ENCODE assay signal across 9 cellular contexts in genomic region chr19:45902651-45903625, GRCh38. TPM values are rescaled to one million over a fixed set of nuclear protein-coding genes. Genes with fewer than 3 reads are reported as not detected.
DNase-seq lines count a peak whose midpoint lies in the region; ATAC-seq, FAIRE-seq and TF ChIP-seq lines count a peak whose summit lies in the region.
"Had no signal": no experiment of that assay in that cellular context is flagged by ENCODE, and none has a peak within 500 bp of the region (broad histone marks: within the 10 kb centered on the region; RNA-seq: fewer than 3 reads in every experiment).

No MANE protein-coding gene starts in this region.

- H3K9ac ChIP-seq in keratinocyte (ENCODE audit: control insufficient read depth, extremely low read depth, insufficient read depth, low read length): peak overlapping the region; percentile 43

- peak overlapping the region; percentile 81 for H3K4me2 ChIP-seq in keratinocyte (ENCODE audit: control insufficient read depth, extremely low read depth, insufficient read depth, low read depth, low read length)

- H3K9me1 ChIP-seq in keratinocyte (ENCODE audit: control insufficient read depth, extremely low read depth, insufficient read depth, low read length): no peaks in the 10 kb centered on the region

- no peaks in the 10 kb centered on the region for H3K9me3 ChIP-seq in keratinocyte (ENCODE audit: control insufficient read depth, low read depth, low read length)

- dilution Hi-C loops in keratinocyte (cut with MboI; ENCODE audit: extremely low pct_ligation_motif_present, low sequenced_read_pairs): no loop called here

- ATAC-seq in GM19035 (IDR thresholded peaks at IDR 0.05; ENCODE audit: unreplicated experiment): peak; percentile 90
- ATAC-seq in HG03342 (IDR thresholded peaks at IDR 0.05; ENCODE audit: unreplicated experiment): peak; percentile 84

- no peaks in the 10 kb centered on the region for H4K20me1 ChIP-seq in keratinocyte (ENCODE audit: control insufficient read depth, extremely low read depth, insufficient read depth, low read length)

- peaks cover 6 to 7% of the 10 kb centered on the region in 2 experiments for H3K36me3 ChIP-seq in keratinocyte (ENCODE audit: control insufficient read depth in 2 of 2, extremely low read depth in 1 of 2, insufficient read depth in 2 of 2, low read length in 2 of 2)

- peak overlapping the region; percentile 96 for H2AFZ ChIP-seq in keratinocyte (ENCODE audit: control insufficient read depth, low read length)

- H3K4me1 ChIP-seq in keratinocyte (ENCODE audit: control insufficient read depth, extremely low read depth, insufficient read depth, low read length): peaks cover 6% of the 10 kb centered on the region

- peaks cover 2% of the 10 kb centered on the region for H3K79me2 ChIP-seq in keratinocyte (ENCODE audit: control insufficient read depth, insufficient read depth, low read length)

- DNase-seq in AG20443 (ENCODE audit: low spot score) (peak; percentile 100), NCI-H345 treated with DMSO at 0.1 percent for 48 hours (lab: John Stamatoyannopoulos, UW; ENCODE audit: unreplicated experiment) (peak; percentile 92), cerebellar cortex (ENCODE audit: low spot score) (peak; percentile 96), keratinocyte (ENCODE audit: low read depth, low spot score) (peak; percentile 85)
- peak; percentile 98 for DNase-seq in activated CD4-positive, CD25-positive, alpha-beta regulatory T cell treated with anti-CD3 and anti-CD28 coated beads, Interleukin-2, amount 50 U/mL, for 16 hours (ENCODE audit: low read depth, low spot score)
- peak; percentile 97 to 99 (median 98) for DNase-seq in stimulated activated CD4-positive, alpha-beta T cell treated with anti-CD3 and anti-CD28 coated beads, Interleukin-12 subunit alpha, Interleukin-12 subunit beta, amount 100 ng/mL, for 48 hours (ENCODE audit: low read depth in 2 of 3, low spot score in 1 of 3)

- peak; percentile 63 for FAIRE-seq in keratinocyte (lab: Jason Lieb, UNC)
- FAIRE-seq: colon had no signal

- H3K27ac ChIP-seq in keratinocyte (ENCODE audit: control insufficient read depth, insufficient read depth, low read length): peak overlapping the region; percentile 10

- H3K4me3 ChIP-seq in keratinocyte (ENCODE audit: control insufficient read depth in 2 of 3, extremely low read depth in 1 of 3, insufficient read depth in 2 of 3, low read depth in 1 of 3, low read length in 3 of 3): peak overlapping the region; percentile 71 to 81 (median 79)

- TF ChIP-seq CTCF in keratinocyte (optimal IDR thresholded peaks at IDR 0.05 in 1 of 3, IDR thresholded peaks at IDR 0.05 in 1 of 3, conservative IDR thresholded peaks at IDR 0.05 in 1 of 3; ENCODE audit: extremely low read depth in 1 of 3, insufficient read depth in 2 of 3, low read length in 3 of 3): no peak

- H3K27me3 ChIP-seq in keratinocyte (ENCODE audit: control insufficient read depth, extremely low read depth, insufficient read depth, low read length): no peaks in the 10 kb centered on the region

RNA-seq across cellular contexts. Expression of gene MYPOP, which starts 0.5 kb away (rescaled TPM):
- 1.1 to 1.6 TPM (median 1.3 TPM) in 3 replicates for polyA plus RNA-seq in keratinocyte
- 0.82 TPM for polyA plus RNA-seq in keratinocyte (2011; ENCODE audit: low read depth)
- 1.6 and 2.6 TPM in 2 replicates for polyA plus RNA-seq in keratinocyte (2011; cell fraction: cytosol; rRNA removed)
- polyA plus RNA-seq in keratinocyte (2011; cell fraction: nucleus; rRNA removed): 3.1 and 5.5 TPM in 2 replicates
- 4.1 and 4.6 TPM in 2 replicates for polyA plus RNA-seq in keratinocyte (2012; ENCODE audit: low replicate concordance)
- 0.30 to 4.5 TPM (median 0.35 TPM) in 3 replicates for polyA minus RNA-seq in keratinocyte
- polyA minus RNA-seq in keratinocyte (2011; cell fraction: cytosol; rRNA and poly(A)+ RNA removed): 3.8 TPM
- polyA minus RNA-seq in keratinocyte (2011; cell fraction: nucleus; rRNA and poly(A)+ RNA removed): 1.2 and 1.8 TPM in 2 replicates

RNA-seq across cellular contexts. Expression of gene NANOS2, which starts 11.6 kb away (rescaled TPM):
- polyA plus RNA-seq in keratinocyte: not detected in 3 replicates
- polyA plus RNA-seq in keratinocyte (2011; ENCODE audit: low read depth): not detected
- not detected in 2 replicates for polyA plus RNA-seq in keratinocyte (2011; cell fraction: cytosol; rRNA removed)
- not detected in 2 replicates for polyA plus RNA-seq in keratinocyte (2011; cell fraction: nucleus; rRNA removed)
- polyA plus RNA-seq in keratinocyte (2012; ENCODE audit: low replicate concordance): not detected in 2 replicates
- polyA minus RNA-seq in keratinocyte: not detected in 3 replicates
- polyA minus RNA-seq in keratinocyte (2011; cell fraction: cytosol; rRNA and poly(A)+ RNA removed): not detected
- not detected in 2 replicates for polyA minus RNA-seq in keratinocyte (2011; cell fraction: nucleus; rRNA and poly(A)+ RNA removed)

RNA-seq across cellular contexts. Expression of gene IRF2BP1, which starts 17.0 kb away (rescaled TPM):
- 1.7 to 3.1 TPM (median 3.1 TPM) in 3 replicates for polyA plus RNA-seq in keratinocyte
- 2.6 TPM for polyA plus RNA-seq in keratinocyte (2011; ENCODE audit: low read depth)
- polyA plus RNA-seq in keratinocyte (2011; cell fraction: cytosol; rRNA removed): 1.3 and 4.1 TPM in 2 replicates
- polyA plus RNA-seq in keratinocyte (2011; cell fraction: nucleus; rRNA removed): 2.9 and 4.1 TPM in 2 replicates
- 4.1 and 6.2 TPM in 2 replicates for polyA plus RNA-seq in keratinocyte (2012; ENCODE audit: low replicate concordance)
- 1.6 to 2.8 TPM (median 1.7 TPM) in 3 replicates for polyA minus RNA-seq in keratinocyte
- 15.3 TPM for polyA minus RNA-seq in keratinocyte (2011; cell fraction: cytosol; rRNA and poly(A)+ RNA removed)
- 3.6 and 5.8 TPM in 2 replicates for polyA minus RNA-seq in keratinocyte (2011; cell fraction: nucleus; rRNA and poly(A)+ RNA removed)

RNA-seq across cellular contexts. Expression of gene FOXA3, which starts 38.8 kb away (rescaled TPM):
- 0.03 to 0.05 TPM in 2 of 3 replicates, not detected in the other for polyA plus RNA-seq in keratinocyte
- polyA plus RNA-seq in keratinocyte (2011; ENCODE audit: low read depth): not detected
- polyA plus RNA-seq in keratinocyte (2011; cell fraction: cytosol; rRNA removed): 0.05 TPM in 1 of 2 replicates, not detected in the other
- polyA plus RNA-seq in keratinocyte (2011; cell fraction: nucleus; rRNA removed): not detected in 2 replicates
- not detected in 2 replicates for polyA plus RNA-seq in keratinocyte (2012; ENCODE audit: low replicate concordance)
- not detected in 3 replicates for polyA minus RNA-seq in keratinocyte
- polyA minus RNA-seq in keratinocyte (2011; cell fraction: cytosol; rRNA and poly(A)+ RNA removed): not detected
- polyA minus RNA-seq in keratinocyte (2011; cell fraction: nucleus; rRNA and poly(A)+ RNA removed): not detected in 2 replicates

RNA-seq across cellular contexts. Expression of gene SYMPK, which starts 40.0 kb away (rescaled TPM):
- polyA plus RNA-seq in keratinocyte: 43.8 to 63.2 TPM (median 56.0 TPM) in 3 replicates
- 51.1 TPM for polyA plus RNA-seq in keratinocyte (2011; ENCODE audit: low read depth)
- 43.6 and 48.5 TPM in 2 replicates for polyA plus RNA-seq in keratinocyte (2011; cell fraction: cytosol; rRNA removed)
- polyA plus RNA-seq in keratinocyte (2011; cell fraction: nucleus; rRNA removed): 105 and 128 TPM in 2 replicates
- 29.5 and 45.4 TPM in 2 replicates for polyA plus RNA-seq in keratinocyte (2012; ENCODE audit: low replicate concordance)
- polyA minus RNA-seq in keratinocyte: 82.5 to 138 TPM (median 95.2 TPM) in 3 replicates
- polyA minus RNA-seq in keratinocyte (2011; cell fraction: cytosol; rRNA and poly(A)+ RNA removed): 75.6 TPM
- polyA minus RNA-seq in keratinocyte (2011; cell fraction: nucleus; rRNA and poly(A)+ RNA removed): 44.7 and 61.0 TPM in 2 replicates

Comparison
In these comparisons a context has a peak if more than half of its experiments do, and no peak if none do; other contexts are left out.
1. Peak in every context shown above with its lines: DNase-seq, ATAC-seq, H3K4me3 ChIP-seq and H3K27ac ChIP-seq.